ENCODE assay signal across 24 cellular contexts in genomic region chr6:97462944-97463343, GRCh38.
"Had no signal": no experiment of that assay in that cellular context is flagged by ENCODE, and none has a peak within 500 bp of the region (broad histone marks: within the 10 kb centered on the region; RNA-seq: fewer than 3 reads in every experiment).

No MANE protein-coding gene starts in this region.

- H3K9me3 Mint-ChIP-seq: activated B cell treated with CpG ODN at 0.5 μM for 24 hours; activated CD4-positive, alpha-beta memory T cell treated with anti-CD3 and anti-CD28 coated beads for 36 hours; activated CD4-positive, alpha-beta T cell treated with anti-CD3 and anti-CD28 coated beads, Interleukin-2, amount 10 ng/mL, durations not matched to agents 7 days and 5 days; activated naive CD4-positive, alpha-beta T cell treated with anti-CD3 and anti-CD28 coated beads for 36 hours; activated T-helper 17 cell treated with anti-CD3 and anti-CD28 coated beads, Interleukin-2, amount 50 U/mL, for 72 hours; IgD-negative memory B cell; T-cell had no signal

- ATAC-seq: activated T-helper 17 cell treated with anti-CD3 and anti-CD28 coated beads, Interleukin-2, amount 50 U/mL, for 72 hours; T-cell had no signal

- H3K4me3 Mint-ChIP-seq: activated B cell treated with CpG ODN at 0.5 μM for 24 hours; activated CD4-positive, alpha-beta memory T cell treated with anti-CD3 and anti-CD28 coated beads for 36 hours; activated CD4-positive, alpha-beta T cell treated with anti-CD3 and anti-CD28 coated beads, Interleukin-2, amount 10 ng/mL, durations not matched to agents 7 days and 5 days; activated naive CD4-positive, alpha-beta T cell treated with anti-CD3 and anti-CD28 coated beads for 36 hours; activated naive CD8-positive, alpha-beta T cell; activated T-helper 17 cell treated with anti-CD3 and anti-CD28 coated beads, Interleukin-2, amount 50 U/mL, for 72 hours; IgD-negative memory B cell; T-cell had no signal

- H3K36me3 Mint-ChIP-seq: activated CD4-positive, alpha-beta memory T cell treated with anti-CD3 and anti-CD28 coated beads for 36 hours; activated naive CD8-positive, alpha-beta T cell; IgD-negative memory B cell; T-cell had no signal

- DNase-seq: activated B cell treated with CpG ODN at 0.5 μM for 24 hours; activated CD4-positive, alpha-beta memory T cell treated with anti-CD3 and anti-CD28 coated beads for 36 hours; activated CD4-positive, alpha-beta T cell treated with anti-CD3 and anti-CD28 coated beads for 1 hour; activated CD4-positive, alpha-beta T cell treated with anti-CD3 and anti-CD28 coated beads, Interleukin-2, amount 10 ng/mL, durations not matched to agents 7 days and 5 days; activated CD8-positive, alpha-beta memory T cell treated with anti-CD3 and anti-CD28 coated beads for 24 hours; activated gamma-delta T cell; activated naive CD4-positive, alpha-beta T cell treated with anti-CD3 and anti-CD28 coated beads for 36 hours; activated T-cell treated with anti-CD3 and anti-CD28 coated beads, Interleukin-2, amount 50 U/mL, for 48 hours; amygdala; brain microvascular endothelial cell; KG1; NCI-H1048; NCI-H1436; NCI-H187 treated with DMSO at 0.1 percent for 48 hours; NCI-H2081 treated with DMSO at 0.1 percent for 48 hours; NCI-H510A treated with DMSO at 0.1 percent for 48 hours; NCI-H774; SIG-M5; T-cell; T-helper 2 cell; T1000 had no signal

- H3K4me1 Mint-ChIP-seq: activated B cell treated with CpG ODN at 0.5 μM for 24 hours; activated CD4-positive, alpha-beta T cell treated with anti-CD3 and anti-CD28 coated beads, Interleukin-2, amount 10 ng/mL, durations not matched to agents 7 days and 5 days; activated T-helper 17 cell treated with anti-CD3 and anti-CD28 coated beads, Interleukin-2, amount 50 U/mL, for 72 hours; IgD-negative memory B cell; T-cell had no signal

- H3K27ac Mint-ChIP-seq: activated B cell treated with CpG ODN at 0.5 μM for 24 hours; activated CD4-positive, alpha-beta memory T cell treated with anti-CD3 and anti-CD28 coated beads for 36 hours; activated CD4-positive, alpha-beta T cell treated with anti-CD3 and anti-CD28 coated beads, Interleukin-2, amount 10 ng/mL, durations not matched to agents 7 days and 5 days; activated naive CD4-positive, alpha-beta T cell treated with anti-CD3 and anti-CD28 coated beads for 36 hours; activated naive CD8-positive, alpha-beta T cell; activated T-helper 17 cell treated with anti-CD3 and anti-CD28 coated beads, Interleukin-2, amount 50 U/mL, for 72 hours; IgD-negative memory B cell; T-cell had no signal
